In the genomic region with DNA sequence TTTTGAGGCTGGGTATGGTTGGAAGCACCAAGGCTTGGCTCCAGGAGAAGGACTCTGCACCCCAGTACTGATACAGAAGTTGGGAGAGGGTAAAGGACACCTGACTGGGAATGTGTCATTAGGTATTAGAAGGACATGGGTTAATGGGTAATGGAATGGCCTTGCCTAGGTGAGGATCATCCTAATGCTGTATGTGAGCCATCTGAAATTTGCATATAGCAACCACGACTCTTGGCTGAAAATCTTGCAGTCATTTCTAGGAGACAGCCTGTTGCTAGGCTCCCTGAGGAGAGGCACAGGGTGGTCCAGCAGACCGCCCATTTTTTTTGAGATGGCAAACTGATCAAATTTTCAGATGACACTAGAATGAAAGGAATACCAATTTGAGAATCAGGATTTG, we compare ENCODE assay signal across 18 cellular contexts. TPM values are rescaled to one million over a fixed set of nuclear protein-coding genes. Genes with fewer than 3 reads are reported as not detected.
DNase-seq lines count a peak whose midpoint lies in the region; ATAC-seq and TF ChIP-seq lines count a peak whose summit lies in the region.
"Had no signal": no experiment of that assay in that cellular context is flagged by ENCODE, and none has a peak within 500 bp of the region (broad histone marks: within the 10 kb centered on the region; RNA-seq: fewer than 3 reads in every experiment).

No MANE protein-coding gene starts in this region.

- no peak for TF ChIP-seq CTCF in left ventricle myocardium inferior (IDR thresholded peaks at IDR 0.05; ENCODE audit: borderline replicate concordance)

- H3K27ac ChIP-seq in left ventricle myocardium inferior (replicated peaks): no peak overlapping the region
- H3K27ac ChIP-seq: A549, C4-2B, HL-60 had no signal

- H3K27me3 ChIP-seq in left ventricle myocardium inferior (ENCODE audit: low read depth): no peaks in the 10 kb centered on the region
- H3K27me3 ChIP-seq: BE2C had no signal

- H3K9me3 ChIP-seq in left ventricle myocardium inferior (replicated peaks): no peaks in the 10 kb centered on the region
- H3K9me3 ChIP-seq: A549, BE2C had no signal

- H3K4me3 ChIP-seq in left ventricle myocardium inferior: no peak overlapping the region
- H3K4me3 ChIP-seq: A549, GM23338 had no signal

- ATAC-seq in GM18907 (IDR thresholded peaks at IDR 0.05; ENCODE audit: unreplicated experiment) (peak; percentile 38), HG02798 (IDR thresholded peaks at IDR 0.05; ENCODE audit: poor library complexity, unreplicated experiment) (peak; percentile 39), GM18870 (IDR thresholded peaks at IDR 0.05; ENCODE audit: unreplicated experiment) (no peak)
- ATAC-seq: A549; CD8-positive, alpha-beta T cell; GM23338 had no signal

- intact Hi-C loops in left ventricle myocardium inferior (cut with micrococcal nuclease): no loop called here

- DNase-seq in NCI-H526 treated with DMSO at 0.1 percent for 48 hours (lab: John Stamatoyannopoulos, UW): peak; percentile 7
- DNase-seq in left ventricle myocardium inferior: no peak
- DNase-seq in effector CD4-positive, alpha-beta T cell: no peak
- no peak for DNase-seq in middle frontal gyrus (ENCODE audit: extremely low spot score, low spot score)
- DNase-seq: BE2C; CD8-positive, alpha-beta T cell; COR-L47; DMS153; DMS79 treated with DMSO at 0.1 percent for 48 hours; EL; H7 had no signal

- no peaks in the 10 kb centered on the region for H3K4me1 ChIP-seq in left ventricle myocardium inferior
- H3K4me1 ChIP-seq: A549, BE2C had no signal

- no peaks in the 10 kb centered on the region for H3K36me3 ChIP-seq in left ventricle myocardium inferior
- H3K36me3 ChIP-seq: BE2C had no signal

RNA-seq across cellular contexts. Expression of a gene that starts 26.9 kb away (rescaled TPM):
- 143 TPM for total RNA-seq in left ventricle myocardium inferior
